ENCODE assay signal across 17 cellular contexts in genomic region chr4:62162606-62163005, GRCh38.
DNase-seq lines count a peak whose midpoint lies in the region; ATAC-seq and TF ChIP-seq lines count a peak whose summit lies in the region.
"Had no signal": no experiment of that assay in that cellular context is flagged by ENCODE, and none has a peak within 500 bp of the region (broad histone marks: within the 10 kb centered on the region; RNA-seq: fewer than 3 reads in every experiment).

No MANE protein-coding gene starts in this region.

- CTCF ChIA-PET in PC-3 (lab: Charles Lee), result no interaction called here

- no peaks in the 10 kb centered on the region for H3K79me1 ChIP-seq in mesendoderm (ENCODE audit: low read length)

- no peak overlapping the region for H4K5ac ChIP-seq in mesendoderm (ENCODE audit: low read length)

- H3K4me3 ChIP-seq in PC-3 (ENCODE audit: low read length), result no peak overlapping the region
- no peak overlapping the region for H3K4me3 ChIP-seq in mesendoderm (ENCODE audit: low read length)
- H3K4me3 ChIP-seq in transverse colon, result no peak overlapping the region
- H3K4me3 ChIP-seq: HAP-1 had no signal

- H3K27ac ChIP-seq in PC-3 (ENCODE audit: low read length) (no peak overlapping the region), mesendoderm (ENCODE audit: low read depth, low read length) (no peak overlapping the region), transverse colon (no peak overlapping the region)
- H3K27ac ChIP-seq: C4-2B had no signal

- TF ChIP-seq CTCF in PC-3 (conservative IDR thresholded peaks at IDR 0.05; ENCODE audit: low read depth, low read length), result peak; percentile 42; the same call in 1 of the 2 replicates
- TF ChIP-seq CTCF in chondrocyte (IDR thresholded peaks at IDR 0.05), result peak; percentile 24
- no peak for TF ChIP-seq CTCF in transverse colon (IDR thresholded peaks at IDR 0.05)

- H2BK120ac ChIP-seq in mesendoderm (ENCODE audit: low read depth, low read length), result no peak overlapping the region

- H3K18ac ChIP-seq in mesendoderm (ENCODE audit: low read length), result no peak overlapping the region

- no peaks in the 10 kb centered on the region for H3F3A ChIP-seq in PC-3 (ENCODE audit: low read length, unreplicated experiment)

- BruUV-seq in PC-3 (replicated peaks; lab: Mats Ljungman, UMichigan), result no TSS peak

- ATAC-seq in PC-3, result no peak
- ATAC-seq: HepG2 had no signal

- no peak overlapping the region for H4K8ac ChIP-seq in mesendoderm (ENCODE audit: low read depth, low read length)

- no peak for TF ChIP-seq POLR2A in transverse colon (IDR thresholded peaks at IDR 0.05)

- TF ChIP-seq RAD21 in Ishikawa (IDR thresholded peaks at IDR 0.05; ENCODE audit: low read depth), result peak; percentile 16; the same call in 1 of the 2 replicates

- in situ Hi-C loops in transverse colon (cut with MboI; ENCODE audit: low pct_ligation_motif_present in 1 of 4, low pct_unique_long_range_greater_than_20kb in 1 of 4, low sequenced_read_pairs in 3 of 4), result no loop called here

- WGBS in mesendoderm (ENCODE audit: extremely low coverage, insufficient coverage, low lambda C conversion rate), result no CpG with 5 or more reads among the region's 1 CpG
- WGBS in transverse colon (ENCODE audit: low coverage in 1 of 2), 2 donors, result 50 to 67% methylated on average over 1 of the region's 1 CpG

- H2BK15ac ChIP-seq in mesendoderm (replicated peaks; ENCODE audit: low read depth), result no peak overlapping the region

- H3K9ac ChIP-seq in PC-3 (ENCODE audit: low read length) (no peak overlapping the region), mesendoderm (ENCODE audit: low read length) (no peak overlapping the region)

- H3K4ac ChIP-seq in mesendoderm (ENCODE audit: low read depth, low read length), result no peak overlapping the region

- peaks cover 6% of the 10 kb centered on the region for H3K9me3 Mint-ChIP-seq in chondrocyte (ENCODE audit: low read depth)

- no peak overlapping the region for H2AFZ ChIP-seq in PC-3 (ENCODE audit: low read length)

- H3K79me2 ChIP-seq in PC-3 (ENCODE audit: low read length) (no peaks in the 10 kb centered on the region), mesendoderm (ENCODE audit: control insufficient read depth, insufficient read depth, low read length) (no peaks in the 10 kb centered on the region)

- H3K27ac Mint-ChIP-seq in chondrocyte (ENCODE audit: unreplicated experiment), result no peak overlapping the region
- H3K27ac Mint-ChIP-seq: CD4-positive, alpha-beta T cell had no signal

- intact Hi-C loops in PC-3 (cut with micrococcal nuclease), result no loop called here
- intact Hi-C loops in transverse colon (cut with DNase I; ENCODE audit: low total_unique reads), result no loop called here

- POLR2A ChIA-PET in PC-3 (lab: Charles Lee; ENCODE audit: unreplicated experiment), result no interaction called here

- H3K4me3 Mint-ChIP-seq in chondrocyte (ENCODE audit: unreplicated experiment), result no peak overlapping the region
- H3K4me3 Mint-ChIP-seq: CD4-positive, alpha-beta T cell; IgD-negative memory B cell had no signal

- H3K23ac ChIP-seq in mesendoderm (ENCODE audit: low read length), result no peak overlapping the region

- H3K36me3 ChIP-seq in PC-3 (ENCODE audit: low read depth, low read length) (no peaks in the 10 kb centered on the region), mesendoderm (ENCODE audit: control insufficient read depth, insufficient read depth, low read length) (no peaks in the 10 kb centered on the region), transverse colon (no peaks in the 10 kb centered on the region)
- H3K36me3 ChIP-seq: HAP-1 had no signal

- no peak for TF ChIP-seq EP300 in Ishikawa (IDR thresholded peaks at IDR 0.05; ENCODE audit: borderline replicate concordance)
- no peak for TF ChIP-seq EP300 in transverse colon (IDR thresholded peaks at IDR 0.05; ENCODE audit: low read depth)

- H3K4me1 ChIP-seq in PC-3 (ENCODE audit: insufficient read depth, low read length) (0 out of 2 replicates have a peak, but pooled peaks cover 4% of the 10 kb centered on the region), mesendoderm (ENCODE audit: control insufficient read depth, low read depth, low read length) (no peaks in the 10 kb centered on the region), transverse colon (no peaks in the 10 kb centered on the region)
- H3K4me1 ChIP-seq: Caco-2 had no signal

- H3K27me3 Mint-ChIP-seq in chondrocyte (ENCODE audit: low read depth), result no peaks in the 10 kb centered on the region
- H3K27me3 Mint-ChIP-seq: CD4-positive, alpha-beta T cell; IgD-negative memory B cell had no signal

- H3K4me1 Mint-ChIP-seq in chondrocyte (ENCODE audit: low read depth), result no peaks in the 10 kb centered on the region
- H3K4me1 Mint-ChIP-seq: IgD-negative memory B cell had no signal

- H2AK5ac ChIP-seq in mesendoderm (ENCODE audit: low read length), result no peak overlapping the region

- no peak overlapping the region for H3K56ac ChIP-seq in mesendoderm (ENCODE audit: low read length)

- no peak overlapping the region for H2BK5ac ChIP-seq in mesendoderm (ENCODE audit: low read length)

- DNase-seq in PC-3 (peak; percentile 27), chondrocyte (ENCODE audit: low spot score) (no peak), mesendoderm (peak; percentile 57), NCI-H510A (lab: John Stamatoyannopoulos, UW) (no peak), transverse colon (no peak), glomerular visceral epithelial cell (ENCODE audit: extremely low spot score) (no peak)
- DNase-seq in stimulated activated naive CD4-positive, alpha-beta T cell (lab: John Stamatoyannopoulos, UW), result no peak
- DNase-seq: ACHN; Caco-2; CD4-positive, alpha-beta T cell; GDM1; GOT3 had no signal

- H3K9me2 ChIP-seq in PC-3 (replicated peaks; ENCODE audit: low read length), result no peaks in the 10 kb centered on the region

- H4K20me1 ChIP-seq in PC-3 (ENCODE audit: low read length), result no peaks in the 10 kb centered on the region

- H3K4me2 ChIP-seq in PC-3 (ENCODE audit: low read length), result no peak overlapping the region
- no peak overlapping the region for H3K4me2 ChIP-seq in mesendoderm (ENCODE audit: low read length)

- no peaks in the 10 kb centered on the region for H3K27me3 ChIP-seq in PC-3 (ENCODE audit: low read length)
- H3K27me3 ChIP-seq in mesendoderm (ENCODE audit: insufficient read depth, low read length, poor library complexity), result no peaks in the 10 kb centered on the region
- no peaks in the 10 kb centered on the region for H3K27me3 ChIP-seq in transverse colon

- H3K36me3 Mint-ChIP-seq in chondrocyte (ENCODE audit: low read depth), result no peaks in the 10 kb centered on the region
- H3K36me3 Mint-ChIP-seq: IgD-negative memory B cell had no signal

- H3K9me3 ChIP-seq in PC-3 (ENCODE audit: low read length), result no peaks in the 10 kb centered on the region
- no peaks in the 10 kb centered on the region for H3K9me3 ChIP-seq in transverse colon
- H3K9me3 ChIP-seq: Caco-2, HAP-1 had no signal

TF ChIP-seq in Ishikawa, 13 proteins besides CTCF, POLR2A, EP300 and RAD21:
- TF ChIP-seq MAX (IDR thresholded peaks at IDR 0.05) (no peak), USF1 (IDR thresholded peaks at IDR 0.05) (no peak), NFIC (IDR thresholded peaks at IDR 0.05) (no peak), TEAD4 (IDR thresholded peaks at IDR 0.05) (no peak)
TF ChIP-seq in Ishikawa: peak in this region for 0.

Comparison
In these comparisons a context has a peak if more than half of its experiments do, and no peak if none do; other contexts are left out.
1. DNase-seq: peak in PC-3 (single experiment) and mesendoderm (single experiment); none in chondrocyte (single experiment), NCI-H510A (single experiment), transverse colon (single experiment), glomerular visceral epithelial cell (single experiment) and stimulated activated naive CD4-positive, alpha-beta T cell (0 of 6).
2. CTCF ChIP-seq: peak in PC-3 (single experiment) and chondrocyte (single experiment); none in transverse colon (0 of 5).